In genomic region chr19:2548966-2549365, GRCh38 we compare ENCODE assay signal across 16 cellular contexts.
A peak's percentile ranks its signal among the peaks of the same experiment; 100 is the strongest.
DNase-seq lines count a peak whose midpoint lies in the region; ATAC-seq and TF ChIP-seq lines count a peak whose summit lies in the region.
"Had no signal": no experiment of that assay in that cellular context is flagged by ENCODE, and none has a peak within 500 bp of the region (broad histone marks: within the 10 kb centered on the region; RNA-seq: fewer than 3 reads in every experiment).

No MANE protein-coding gene starts in this region.

- no peak overlapping the region for H3K4me3 ChIP-seq in breast epithelium
- no peak overlapping the region for H3K4me3 ChIP-seq in esophagus muscularis mucosa
- no peak overlapping the region for H3K4me3 ChIP-seq in upper lobe of left lung

- peak overlapping the region; percentile 83 to 94 for H3K27ac ChIP-seq in breast epithelium
- H3K27ac ChIP-seq in esophagus muscularis mucosa (replicated peaks in 1 of 4): peak overlapping the region; percentile 65 to 83 (median 74)
- H3K27ac ChIP-seq in upper lobe of left lung: peak overlapping the region in 3 of 4 donors; percentile 72 to 84 (median 73)

- CTCF ChIA-PET in MCF 10A (lab: Yijun Ruan, JAX): no interaction called here

- no peak overlapping the region for H3K4me3 Mint-ChIP-seq in MCF 10A (ENCODE audit: unreplicated experiment)
- H3K4me3 Mint-ChIP-seq: activated T-cell treated with anti-CD3 and anti-CD28 coated beads, Interleukin-2, amount 50 U/mL, for 24 hours; stimulated activated effector memory CD8-positive, alpha-beta T cell treated with anti-CD3 and anti-CD28 coated beads, Interleukin-12 subunit alpha, Interleukin-12 subunit beta, amount 100 ng/mL, for 72 hours; type B pancreatic cell had no signal

- no peaks in the 10 kb centered on the region for H3K27me3 Mint-ChIP-seq in MCF 10A (ENCODE audit: insufficient read depth, unreplicated experiment)
- H3K27me3 Mint-ChIP-seq: activated T-cell treated with anti-CD3 and anti-CD28 coated beads, Interleukin-2, amount 50 U/mL, for 24 hours; type B pancreatic cell had no signal

- H3K27ac Mint-ChIP-seq in MCF 10A (ENCODE audit: low read depth, unreplicated experiment): no peak overlapping the region
- H3K27ac Mint-ChIP-seq: activated T-cell treated with anti-CD3 and anti-CD28 coated beads, Interleukin-2, amount 50 U/mL, for 24 hours; stimulated activated effector memory CD8-positive, alpha-beta T cell treated with anti-CD3 and anti-CD28 coated beads, Interleukin-12 subunit alpha, Interleukin-12 subunit beta, amount 100 ng/mL, for 72 hours; type B pancreatic cell had no signal

- H3K27me3 ChIP-seq in breast epithelium (no peaks in the 10 kb centered on the region), esophagus muscularis mucosa (no peaks in the 10 kb centered on the region), upper lobe of left lung (no peaks in the 10 kb centered on the region)
- H3K27me3 ChIP-seq: BE2C had no signal

- WGBS in esophagus muscularis mucosa: 98% methylated on average over 11 of the region's 11 CpGs
- WGBS in upper lobe of left lung, 2 donors: 95 to 97% methylated on average over 11 of the region's 11 CpGs

- no peak for TF ChIP-seq CTCF in breast epithelium (IDR thresholded peaks at IDR 0.05)
- no peak for TF ChIP-seq CTCF in MCF 10A (IDR thresholded peaks at IDR 0.05; ENCODE audit: unreplicated experiment)
- TF ChIP-seq CTCF in esophagus muscularis mucosa (IDR thresholded peaks at IDR 0.05): no peak
- TF ChIP-seq CTCF in upper lobe of left lung (IDR thresholded peaks at IDR 0.05): no peak

- no peak for DNase-seq in breast epithelium (ENCODE audit: low spot score in 2 of 2)
- DNase-seq in MCF 10A (ENCODE audit: unreplicated experiment): no peak
- no peak for DNase-seq in esophagus muscularis mucosa (ENCODE audit: extremely low spot score)
- DNase-seq in posterior vena cava (ENCODE audit: low spot score): peak; percentile 64
- DNase-seq in upper lobe of left lung: no peak
- no peak for DNase-seq in NCI-H1105 (lab: John Stamatoyannopoulos, UW)
- DNase-seq: activated naive CD4-positive, alpha-beta T cell treated with Interleukin-2 at 50 U/mL for 16 hours; activated T-cell treated with anti-CD3 and anti-CD28 coated beads, Interleukin-2, amount 50 U/mL, for 24 hours; BE2C; NCI-H1436; NCI-H524 treated with DMSO at 0.1 percent for 48 hours; retina had no signal

- ATAC-seq in upper lobe of left lung (ENCODE audit: low FRiP score in 2 of 2) (no peak), HG02642 (IDR thresholded peaks at IDR 0.05; ENCODE audit: poor library complexity, unreplicated experiment) (no peak), HG03097 (IDR thresholded peaks at IDR 0.05; ENCODE audit: low FRiP score, unreplicated experiment) (no peak)
- ATAC-seq: stimulated activated effector memory CD8-positive, alpha-beta T cell treated with anti-CD3 and anti-CD28 coated beads, Interleukin-12 subunit alpha, Interleukin-12 subunit beta, amount 100 ng/mL, for 72 hours had no signal

- H3K4me1 ChIP-seq in breast epithelium: peaks cover 11 to 21% of the 10 kb centered on the region in 2 donors
- H3K4me1 ChIP-seq in esophagus muscularis mucosa: peaks cover 55 to 68% (median 64%) of the 10 kb centered on the region in 4 donors
- H3K4me1 ChIP-seq in upper lobe of left lung: peaks cover 45 to 77% (median 59%) of the 10 kb centered on the region in 4 donors

- H3K4me1 Mint-ChIP-seq in MCF 10A (ENCODE audit: insufficient read depth, unreplicated experiment): peaks cover 8% of the 10 kb centered on the region

- TF ChIP-seq EP300 in esophagus muscularis mucosa (IDR thresholded peaks at IDR 0.05): no peak
- TF ChIP-seq EP300 in upper lobe of left lung (IDR thresholded peaks at IDR 0.05): no peak

- H3K9me3 Mint-ChIP-seq in MCF 10A (ENCODE audit: unreplicated experiment): no peaks in the 10 kb centered on the region
- H3K9me3 Mint-ChIP-seq: activated T-cell treated with anti-CD3 and anti-CD28 coated beads, Interleukin-2, amount 50 U/mL, for 24 hours; stimulated activated effector memory CD8-positive, alpha-beta T cell treated with anti-CD3 and anti-CD28 coated beads, Interleukin-12 subunit alpha, Interleukin-12 subunit beta, amount 100 ng/mL, for 72 hours; type B pancreatic cell had no signal

- TF ChIP-seq POLR2A in breast epithelium (IDR thresholded peaks at IDR 0.05) (no peak), esophagus muscularis mucosa (IDR thresholded peaks at IDR 0.05; ENCODE audit: low read depth) (no peak), upper lobe of left lung (IDR thresholded peaks at IDR 0.05) (no peak)

- H3K36me3 Mint-ChIP-seq in MCF 10A (ENCODE audit: insufficient read depth, unreplicated experiment): peaks cover 3% of the 10 kb centered on the region
- H3K36me3 Mint-ChIP-seq: type B pancreatic cell had no signal

- POLR2A ChIA-PET in MCF 10A (lab: Yijun Ruan, JAX): no interaction called here

- H3K36me3 ChIP-seq in breast epithelium (no peaks in the 10 kb centered on the region), esophagus muscularis mucosa (no peaks in the 10 kb centered on the region), upper lobe of left lung (no peaks in the 10 kb centered on the region)
- H3K36me3 ChIP-seq: BE2C had no signal

- H3K9me3 ChIP-seq in breast epithelium (no peaks in the 10 kb centered on the region), esophagus muscularis mucosa (no peaks in the 10 kb centered on the region), upper lobe of left lung (no peaks in the 10 kb centered on the region)
- H3K9me3 ChIP-seq: BE2C had no signal

- intact Hi-C loops in breast epithelium (cut with DNase I; ENCODE audit: low total_unique reads): no loop called here
- intact Hi-C loops in MCF 10A (cut with micrococcal nuclease): no loop called here
- intact Hi-C loops in esophagus muscularis mucosa (cut with DNase I): no loop called here
- intact Hi-C loops in posterior vena cava (cut with DNase I): no loop called here

- BruUV-seq in MCF 10A (replicated peaks; lab: Mats Ljungman, UMichigan): no TSS peak
